ENCODE assay signal across 24 cellular contexts in the genomic region with DNA sequence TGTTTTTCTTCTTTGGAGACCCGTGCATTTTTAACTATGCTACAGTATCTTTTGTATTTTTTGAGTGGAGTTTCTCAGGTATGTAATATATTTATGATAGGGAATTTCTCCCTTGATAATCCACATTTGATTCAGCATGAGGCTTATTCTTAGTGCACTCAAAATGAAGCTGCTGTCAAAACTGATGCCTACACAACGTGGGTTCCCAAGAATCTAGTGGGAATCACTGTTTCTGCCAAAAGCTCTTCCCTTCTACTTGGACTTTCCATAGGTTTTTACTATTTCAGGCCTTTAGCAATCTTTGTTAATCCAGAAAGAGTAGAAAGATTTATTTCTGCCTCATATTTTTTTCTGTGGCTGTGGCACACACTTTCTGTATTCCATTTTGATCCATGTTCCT.
DNase-seq lines count a peak whose midpoint lies in the region; ATAC-seq and TF ChIP-seq lines count a peak whose summit lies in the region.
"Had no signal": no experiment of that assay in that cellular context is flagged by ENCODE, and none has a peak within 500 bp of the region (broad histone marks: within the 10 kb centered on the region; RNA-seq: fewer than 3 reads in every experiment).

No MANE protein-coding gene starts in this region.

- H3K36me3 ChIP-seq in smooth muscle cell (ENCODE audit: low read depth): no peaks in the 10 kb centered on the region
- H3K36me3 ChIP-seq in vagina: no peaks in the 10 kb centered on the region
- H3K36me3 ChIP-seq: BE2C, BLaER1 had no signal

- no peak for TF ChIP-seq POLR2A in vagina (IDR thresholded peaks at IDR 0.05)

- H3K9me3 ChIP-seq in smooth muscle cell (replicated peaks; ENCODE audit: low read depth) (no peaks in the 10 kb centered on the region), vagina (no peaks in the 10 kb centered on the region)
- H3K9me3 ChIP-seq: BE2C, BLaER1 had no signal

- WGBS in smooth muscle cell (ENCODE audit: low lambda C conversion rate): 82% methylated on average over 2 of the region's 2 CpGs

- H3F3A ChIP-seq in smooth muscle cell (ENCODE audit: low read depth): no peaks in the 10 kb centered on the region

- peak; percentile 46 for DNase-seq in OCI-M1 (lab: John Stamatoyannopoulos, UW)
- DNase-seq in inferior parietal cortex (ENCODE audit: extremely low spot score): peak; percentile 26
- no peak for DNase-seq in smooth muscle cell (lab: John Stamatoyannopoulos, UW; ENCODE audit: unreplicated experiment)
- no peak for DNase-seq in vagina (ENCODE audit: extremely low spot score in 2 of 2)
- DNase-seq in T-helper 9 cell: no peak
- DNase-seq: 8988T; ACHN; BE2C; C1 segment of cervical spinal cord; CD4-positive, alpha-beta memory T cell; CD4-positive, CD25-positive, alpha-beta regulatory T cell; CD8-positive, alpha-beta memory T cell; COR-L47; DMS 273 treated with DMSO at 0.1 percent for 48 hours; DMS153; DMS53; DMS79; DND-41; EL; GDM1 had no signal

- no peak overlapping the region for H3K9ac ChIP-seq in smooth muscle cell (ENCODE audit: low read depth)
- H3K9ac ChIP-seq: BLaER1 had no signal

- H3K79me2 ChIP-seq in smooth muscle cell (ENCODE audit: low read depth): no peaks in the 10 kb centered on the region

- intact Hi-C loops in vagina (cut with DNase I): no loop called here

- no peaks in the 10 kb centered on the region for H4K20me1 ChIP-seq in smooth muscle cell (ENCODE audit: low read depth)
- H4K20me1 ChIP-seq: BLaER1 had no signal

- ATAC-seq in HG03439 (IDR thresholded peaks at IDR 0.05; ENCODE audit: unreplicated experiment) (no peak), HG02678 (IDR thresholded peaks at IDR 0.05; ENCODE audit: unreplicated experiment) (no peak)
- ATAC-seq: GM12878 had no signal

- H3K4me3 ChIP-seq in smooth muscle cell (no peak overlapping the region), vagina (no peak overlapping the region)
- H3K4me3 ChIP-seq: BLaER1, GM12878 had no signal

- H3K27me3 ChIP-seq in smooth muscle cell (ENCODE audit: low read depth): no peaks in the 10 kb centered on the region
- no peaks in the 10 kb centered on the region for H3K27me3 ChIP-seq in vagina
- H3K27me3 ChIP-seq: BE2C, BLaER1 had no signal

- no peak for TF ChIP-seq CTCF in smooth muscle cell (IDR thresholded peaks at IDR 0.05; ENCODE audit: borderline replicate concordance, insufficient read depth, poor library complexity, severe bottlenecking)
- TF ChIP-seq CTCF in vagina (IDR thresholded peaks at IDR 0.05): no peak

- no peaks in the 10 kb centered on the region for H3K4me1 ChIP-seq in smooth muscle cell (ENCODE audit: low read depth)
- no peaks in the 10 kb centered on the region for H3K4me1 ChIP-seq in vagina
- H3K4me1 ChIP-seq: BE2C, BLaER1 had no signal

- no peak overlapping the region for H3K4me2 ChIP-seq in smooth muscle cell
- H3K4me2 ChIP-seq: BLaER1 had no signal

- peak overlapping the region; percentile 10 for H2AFZ ChIP-seq in smooth muscle cell (ENCODE audit: low read depth)

- H3K27ac ChIP-seq in smooth muscle cell (ENCODE audit: low read depth): no peak overlapping the region
- no peak overlapping the region for H3K27ac ChIP-seq in vagina
- H3K27ac ChIP-seq: BLaER1 had no signal

Comparison
In these comparisons a context has a peak if more than half of its experiments do, and no peak if none do; other contexts are left out.
1. DNase-seq: peak in OCI-M1 (single experiment) and inferior parietal cortex (single experiment); none in smooth muscle cell (single experiment), vagina (0 of 2) and T-helper 9 cell (single experiment).